21 cellular contexts compared by ENCODE assay signal in the genomic region with DNA sequence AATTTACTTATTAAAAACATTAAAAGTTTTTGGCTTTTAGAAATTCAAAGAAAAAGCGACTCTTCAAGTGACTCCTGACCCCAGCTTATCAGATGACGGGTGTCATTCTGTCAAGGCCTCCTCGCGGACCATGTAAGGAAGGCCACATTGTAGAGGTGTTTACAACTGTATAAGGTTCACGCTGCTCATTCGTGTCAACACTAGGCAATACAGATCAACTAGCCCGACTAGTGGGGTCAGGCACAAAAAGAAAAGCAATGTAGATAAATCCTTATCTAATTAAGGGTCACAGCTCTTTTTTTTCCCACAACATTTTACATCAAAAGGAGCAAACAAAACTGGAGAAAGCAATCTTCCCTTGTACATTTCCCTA.
"Had no signal": no experiment of that assay in that cellular context is flagged by ENCODE, and none has a peak within 500 bp of the region (broad histone marks: within the 10 kb centered on the region; RNA-seq: fewer than 3 reads in every experiment).

No MANE protein-coding gene starts in this region.

- H3K4me1 Mint-ChIP-seq: activated naive CD4-positive, alpha-beta T cell treated with anti-CD3 and anti-CD28 coated beads, Interleukin-2, amount 10 ng/mL, durations not matched to agents 7 days and 5 days; activated naive CD8-positive, alpha-beta T cell treated with anti-CD3 and anti-CD28 coated beads, Interleukin-2, amount 10 ng/mL, durations not matched to agents 7 days and 5 days had no signal

- H3K27ac Mint-ChIP-seq: activated CD8-positive, alpha-beta T cell treated with anti-CD3 and anti-CD28 coated beads for 36 hours; activated naive CD4-positive, alpha-beta T cell treated with anti-CD3 and anti-CD28 coated beads, Interleukin-2, amount 10 ng/mL, durations not matched to agents 7 days and 5 days; activated naive CD8-positive, alpha-beta T cell treated with anti-CD3 and anti-CD28 coated beads, Interleukin-2, amount 10 ng/mL, durations not matched to agents 7 days and 5 days; activated T-cell treated with anti-CD3 and anti-CD28 coated beads, Interleukin-2, amount 50 U/mL, for 72 hours; activated T-helper 2 cell treated with anti-CD3 and anti-CD28 coated beads, Interferon-gamma antibody, Interleukin-2, Interleukin-4, amounts not matched to agents 10 μg/mL and 5 μg/mL and 100 μg/mL, durations not matched to agents 14 hours and 24 hours and 36 hours; T-helper 1 cell treated with Interleukin-12 subunit alpha and Interleukin-12 subunit beta and Interleukin-4 antibody, amounts not matched to agents 30 μg/mL and 1 μg/mL, for 36 hours had no signal

- H3K36me3 Mint-ChIP-seq: activated naive CD4-positive, alpha-beta T cell treated with anti-CD3 and anti-CD28 coated beads, Interleukin-2, amount 10 ng/mL, durations not matched to agents 7 days and 5 days; activated naive CD8-positive, alpha-beta T cell treated with anti-CD3 and anti-CD28 coated beads, Interleukin-2, amount 10 ng/mL, durations not matched to agents 7 days and 5 days had no signal

- H3K27me3 ChIP-seq: adrenal gland had no signal

- H3K4me1 ChIP-seq: adrenal gland had no signal

- H3K27ac ChIP-seq: adrenal gland had no signal

- H3K27me3 Mint-ChIP-seq: activated naive CD4-positive, alpha-beta T cell treated with anti-CD3 and anti-CD28 coated beads, Interleukin-2, amount 10 ng/mL, durations not matched to agents 7 days and 5 days had no signal

- H3K9me3 Mint-ChIP-seq: activated naive CD4-positive, alpha-beta T cell treated with anti-CD3 and anti-CD28 coated beads, Interleukin-2, amount 10 ng/mL, durations not matched to agents 7 days and 5 days; activated naive CD8-positive, alpha-beta T cell treated with anti-CD3 and anti-CD28 coated beads, Interleukin-2, amount 10 ng/mL, durations not matched to agents 7 days and 5 days; activated T-cell treated with anti-CD3 and anti-CD28 coated beads, Interleukin-2, amount 50 U/mL, for 72 hours; activated T-helper 2 cell treated with anti-CD3 and anti-CD28 coated beads, Interferon-gamma antibody, Interleukin-2, Interleukin-4, amounts not matched to agents 10 μg/mL and 5 μg/mL and 100 μg/mL, durations not matched to agents 14 hours and 24 hours and 36 hours; T-helper 1 cell treated with Interleukin-12 subunit alpha and Interleukin-12 subunit beta and Interleukin-4 antibody, amounts not matched to agents 30 μg/mL and 1 μg/mL, for 36 hours had no signal

- H3K4me3 Mint-ChIP-seq: activated CD8-positive, alpha-beta T cell treated with anti-CD3 and anti-CD28 coated beads for 36 hours; activated naive CD4-positive, alpha-beta T cell treated with anti-CD3 and anti-CD28 coated beads, Interleukin-2, amount 10 ng/mL, durations not matched to agents 7 days and 5 days; activated naive CD8-positive, alpha-beta T cell treated with anti-CD3 and anti-CD28 coated beads, Interleukin-2, amount 10 ng/mL, durations not matched to agents 7 days and 5 days; activated T-cell treated with anti-CD3 and anti-CD28 coated beads, Interleukin-2, amount 50 U/mL, for 72 hours; T-helper 1 cell treated with Interleukin-12 subunit alpha and Interleukin-12 subunit beta and Interleukin-4 antibody, amounts not matched to agents 30 μg/mL and 1 μg/mL, for 36 hours had no signal

- H3K36me3 ChIP-seq: adrenal gland had no signal

- DNase-seq: activated CD4-positive, alpha-beta T cell treated with anti-CD3 and anti-CD28 coated beads for 4 hours; activated CD8-positive, alpha-beta memory T cell treated with anti-CD3 and anti-CD28 coated beads, Interleukin-2, amount 50 U/mL, for 4 hours; activated CD8-positive, alpha-beta T cell treated with anti-CD3 and anti-CD28 coated beads for 36 hours; activated gamma-delta T cell treated with Interleukin-2 at 50 U/mL for 16 hours; activated naive CD4-positive, alpha-beta T cell treated with anti-CD3 and anti-CD28 coated beads, Interleukin-2, amount 10 ng/mL, durations not matched to agents 7 days and 5 days; activated naive CD8-positive, alpha-beta T cell treated with anti-CD3 and anti-CD28 coated beads, Interleukin-2, amount 10 ng/mL, durations not matched to agents 7 days and 5 days; activated T-cell treated with anti-CD3 and anti-CD28 coated beads, Interleukin-2, amount 50 U/mL, for 72 hours; adrenal gland; anterior cingulate cortex; central memory CD4-positive, alpha-beta T cell; Kasumi-1; KBM-7; NCI-H1105 treated with DMSO at 0.1 percent for 48 hours; NCI-H146; NCI-H187 treated with DMSO at 0.1 percent for 48 hours; NCI-H2171; NCI-H2227 treated with DMSO at 0.1 percent for 48 hours; NCI-H526 treated with DMSO at 0.1 percent for 48 hours; SHP77 had no signal

- H3K9me3 ChIP-seq: adrenal gland had no signal

- H3K4me3 ChIP-seq: adrenal gland had no signal
